In the genomic region with DNA sequence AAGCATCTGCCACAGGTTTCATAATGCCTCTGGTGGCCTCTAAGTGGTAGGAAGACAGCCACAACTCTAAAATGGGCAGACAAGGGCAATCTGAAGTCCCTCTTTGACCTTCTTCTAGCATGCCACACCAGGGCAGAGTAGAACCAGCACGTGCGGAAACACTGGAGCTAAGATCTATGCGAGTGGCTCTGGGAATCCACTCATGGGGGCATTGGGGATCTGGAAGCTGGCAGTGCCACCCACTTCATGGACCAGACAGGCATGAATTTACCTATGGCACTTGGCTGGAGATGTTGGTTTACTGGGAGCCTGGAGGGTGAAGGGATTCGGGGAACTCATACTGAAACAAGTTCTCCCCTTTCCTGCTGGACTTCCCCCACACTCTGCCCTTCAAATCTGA, we compare ENCODE assay signal across 32 cellular contexts.
"Had no signal": no experiment of that assay in that cellular context is flagged by ENCODE, and none has a peak within 500 bp of the region (broad histone marks: within the 10 kb centered on the region; RNA-seq: fewer than 3 reads in every experiment).

No MANE protein-coding gene starts in this region.

- H3K27me3 ChIP-seq: adrenal gland, ascending aorta, body of pancreas, breast epithelium had no signal

- H3K36me3 ChIP-seq: adrenal gland, ascending aorta, brain microvascular endothelial cell, breast epithelium, cardiac muscle cell had no signal

- ATAC-seq: activated naive CD4-positive, alpha-beta T cell treated with anti-CD3 and anti-CD28 coated beads, Interleukin-2, amount 50 U/mL, for 72 hours; activated naive CD8-positive, alpha-beta T cell treated with anti-CD3 and anti-CD28 coated beads, Interleukin-2, amount 50 U/mL, for 24 hours; activated T-cell treated with anti-CD3 and anti-CD28 coated beads, Interleukin-2, amount 50 U/mL, for 4 hours; activated T-cell treated with anti-CD3 and anti-CD28 coated beads, Interleukin-2, amount 50 U/mL, for 72 hours; activated T-helper 17 cell treated with anti-CD3 and anti-CD28 coated beads, Interleukin-2, amount 50 U/mL, for 72 hours had no signal

- DNase-seq: activated effector memory CD4-positive, alpha-beta T cell treated with anti-CD3 and anti-CD28 coated beads, Interleukin-2, amount 50 U/mL, for 16 hours; activated effector memory CD4-positive, alpha-beta T cell treated with Interleukin-2 at 50 U/mL for 16 hours; activated gamma-delta T cell; activated gamma-delta T cell treated with Interleukin-2 at 50 U/mL for 16 hours; activated naive CD4-positive, alpha-beta T cell; activated naive CD4-positive, alpha-beta T cell treated with anti-CD3 and anti-CD28 coated beads for 36 hours; activated naive CD4-positive, alpha-beta T cell treated with anti-CD3 and anti-CD28 coated beads, Interleukin-2, amount 10 ng/mL, durations not matched to agents 7 days and 5 days; activated naive CD4-positive, alpha-beta T cell treated with anti-CD3 and anti-CD28 coated beads, Interleukin-2, amount 50 U/mL, for 16 hours; activated naive CD4-positive, alpha-beta T cell treated with Interleukin-2 at 50 U/mL for 16 hours; activated naive CD8-positive, alpha-beta T cell treated with anti-CD3 and anti-CD28 coated beads for 36 hours; activated naive CD8-positive, alpha-beta T cell treated with anti-CD3 and anti-CD28 coated beads, Interleukin-2, amount 10 ng/mL, durations not matched to agents 7 days and 5 days; activated naive CD8-positive, alpha-beta T cell treated with anti-CD3 and anti-CD28 coated beads, Interleukin-2, amount 50 U/mL, for 24 hours; activated T-cell treated with anti-CD3 and anti-CD28 coated beads, Interleukin-2, amount 50 U/mL, for 1 hour; activated T-cell treated with anti-CD3 and anti-CD28 coated beads, Interleukin-2, amount 50 U/mL, for 24 hours; activated T-cell treated with anti-CD3 and anti-CD28 coated beads, Interleukin-2, amount 50 U/mL, for 4 hours; activated T-cell treated with anti-CD3 and anti-CD28 coated beads, Interleukin-2, amount 50 U/mL, for 48 hours; activated T-cell treated with anti-CD3 and anti-CD28 coated beads, Interleukin-2, amount 50 U/mL, for 72 hours; adrenal gland; amniotic stem cell; amygdala; anterior cingulate cortex; aorta; brain microvascular endothelial cell; caudate nucleus; central memory CD4-positive, alpha-beta T cell; cerebellar nuclear complex had no signal

- H3K4me3 ChIP-seq: adrenal gland, ascending aorta, body of pancreas, breast epithelium, cardiac muscle cell had no signal

- H3K9me3 ChIP-seq: adrenal gland, ascending aorta, body of pancreas, breast epithelium had no signal

- H3K27ac ChIP-seq: adrenal gland, ascending aorta, brain microvascular endothelial cell, breast epithelium, cardiac muscle cell had no signal

- H3K4me1 ChIP-seq: adrenal gland, ascending aorta, breast epithelium had no signal
